Comparison of ENCODE assay signal across 18 cellular contexts in the genomic region with DNA sequence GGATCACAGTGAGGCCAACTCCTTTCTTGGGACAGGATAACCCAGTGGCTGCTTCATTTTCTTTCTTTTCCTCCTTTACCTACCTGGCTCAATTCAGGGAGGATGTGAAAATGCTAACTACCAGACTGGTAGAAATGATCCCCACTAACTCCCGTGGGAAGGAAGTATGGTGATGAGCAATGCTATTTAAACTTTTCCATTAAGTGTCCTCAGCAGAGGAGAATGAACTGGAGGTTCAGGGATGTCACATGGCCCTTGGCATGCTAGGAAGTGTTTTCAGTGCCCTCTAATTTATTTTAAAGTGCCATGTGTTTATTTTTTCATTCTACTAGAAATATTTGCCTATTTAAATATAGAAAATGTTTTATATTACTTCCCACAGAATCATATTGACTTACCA.
"Had no signal": no experiment of that assay in that cellular context is flagged by ENCODE, and none has a peak within 500 bp of the region (broad histone marks: within the 10 kb centered on the region; RNA-seq: fewer than 3 reads in every experiment).

No MANE protein-coding gene starts in this region.

- H3K4me1 ChIP-seq: ascending aorta, transverse colon, vagina had no signal

- DNase-seq: activated naive CD4-positive, alpha-beta T cell treated with anti-CD3 and anti-CD28 coated beads for 36 hours; activated naive CD8-positive, alpha-beta T cell treated with anti-CD3 and anti-CD28 coated beads, Interleukin-2, amount 50 U/mL, for 24 hours; activated T-cell treated with anti-CD3 and anti-CD28 coated beads for 4 hours; dermis blood vessel endothelial cell; effector memory CD8-positive, alpha-beta T cell; hippocampal formation; left lung; mammary epithelial cell; natural killer cell; stimulated activated CD4-positive, alpha-beta T cell treated with anti-CD3 and anti-CD28 coated beads, Interleukin-4, amount 100 ng/mL, for 24 hours; stimulated activated naive CD4-positive, alpha-beta T cell; transverse colon had no signal

- H3K9me3 ChIP-seq: ascending aorta, breast epithelium, left lung, transverse colon, vagina had no signal

- H3K36me3 ChIP-seq: ascending aorta, breast epithelium, left lung, transverse colon, vagina had no signal

- H3K27ac ChIP-seq: ascending aorta, breast epithelium, left lung, transverse colon, vagina had no signal

- H3K4me3 ChIP-seq: ascending aorta, breast epithelium, left lung, skin epidermis, transverse colon, vagina had no signal

- ATAC-seq: activated CD4-positive, CD25-positive, alpha-beta regulatory T cell treated with anti-CD3 and anti-CD28 coated beads, Interleukin-2, amount 50 U/mL, for 24 hours; activated naive CD8-positive, alpha-beta T cell treated with anti-CD3 and anti-CD28 coated beads, Interleukin-2, amount 50 U/mL, for 24 hours; activated T-helper 17 cell treated with anti-CD3 and anti-CD28 coated beads, Interleukin-2, amount 50 U/mL, for 72 hours; effector memory CD8-positive, alpha-beta T cell; left lung; natural killer cell had no signal

- H3K27me3 ChIP-seq: ascending aorta, breast epithelium, left lung, transverse colon, vagina had no signal
